Comparison of ENCODE assay signal across 24 cellular contexts in the genomic region with DNA sequence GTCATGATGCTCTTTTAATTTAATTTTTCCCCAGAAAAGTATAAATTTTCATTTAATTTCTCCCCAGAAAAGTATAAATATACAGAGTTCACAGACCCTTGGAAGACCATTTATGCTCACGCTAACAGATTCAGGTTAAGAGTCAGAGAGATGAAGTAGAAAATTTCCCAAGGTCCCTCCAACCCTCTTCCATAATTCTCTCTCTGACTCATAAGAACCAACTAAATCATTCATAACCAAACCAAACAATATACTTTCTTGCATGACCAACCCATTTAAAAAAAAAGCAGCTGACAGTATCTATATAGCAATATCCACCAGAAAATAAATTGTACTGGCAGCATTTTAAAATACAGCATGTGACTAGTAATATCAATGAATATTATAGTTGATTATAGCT. TPM values are rescaled to one million over a fixed set of nuclear protein-coding genes. Genes with fewer than 3 reads are reported as not detected.
A peak's percentile ranks its signal among the peaks of the same experiment; 100 is the strongest.
DNase-seq lines count a peak whose midpoint lies in the region; ATAC-seq, FAIRE-seq and TF ChIP-seq lines count a peak whose summit lies in the region.
"Had no signal": no experiment of that assay in that cellular context is flagged by ENCODE, and none has a peak within 500 bp of the region (broad histone marks: within the 10 kb centered on the region; RNA-seq: fewer than 3 reads in every experiment).

No MANE protein-coding gene starts in this region.

- H3K79me2 ChIP-seq in Loucy (ENCODE audit: insufficient read depth, low read length) (peaks cover 77% of the 10 kb centered on the region), GM12878 (ENCODE audit: control insufficient read depth, insufficient read depth, low read length) (peaks cover 36% of the 10 kb centered on the region)

- CTCF ChIA-PET in A549 (lab: Yijun Ruan, JAX), result interaction anchor here (1.1 kb wide), 1 partner anchor 19 kb away, joined by 3 read pairs; no protein-coding TSS in a partner anchor
- CTCF ChIA-PET in GM12878 (lab: Yijun Ruan, JAX), result interaction anchor here (0.5 to 1.6 kb wide), 5 partner anchors 16 to 761 kb away, joined by 3 to 6 read pairs (median 3); no protein-coding TSS in a partner anchor

- TF ChIP-seq POLR2A in A549 (IDR thresholded peaks at IDR 0.05; ENCODE audit: low read length), result no peak
- TF ChIP-seq POLR2A in GM12878 (IDR thresholded peaks at IDR 0.05; ENCODE audit: low read depth, low read length), result no peak

- ATAC-seq in A549 (no peak), GM12878 (no peak), left cardiac atrium (no peak), HG03175 (IDR thresholded peaks at IDR 0.05; ENCODE audit: unreplicated experiment) (no peak)
- ATAC-seq: HCT116, K562, Right ventricle myocardium inferior, T-cell had no signal

- WGBS in A549 (ENCODE audit: missing lambda C conversion rate), result 76% methylated on average over 1 of the region's 1 CpG
- 100% methylated on average over 1 of the region's 1 CpG for WGBS in GM12878 (ENCODE audit: insufficient coverage, insufficient replicate concordance, low lambda C conversion rate, missing lambda C conversion rate)

- no peak for TF ChIP-seq CTCF in A549 (IDR thresholded peaks at IDR 0.05)
- no peak for TF ChIP-seq CTCF in Loucy (conservative IDR thresholded peaks at IDR 0.05; ENCODE audit: low read length)
- no peak for TF ChIP-seq CTCF in GM12878 (IDR thresholded peaks at IDR 0.05 in 2 of 3, conservative IDR thresholded peaks at IDR 0.05 in 1 of 3; ENCODE audit: control insufficient read depth in 2 of 3, extremely low read depth in 1 of 3, insufficient read depth in 1 of 3, low read depth in 3 of 3, low read length in 3 of 3)

- H3K9ac ChIP-seq in Loucy (ENCODE audit: low read depth, low read length, poor library complexity, severe bottlenecking) (no peak overlapping the region), GM12878 (ENCODE audit: control insufficient read depth, insufficient read depth, low read length) (no peak overlapping the region)
- H3K9ac ChIP-seq: BLaER1 treated with 17β-estradiol and CSF1 and Interleukin-3, amounts not matched to agents 10 nM and 100 nM had no signal

- peaks cover 65% of the 10 kb centered on the region for H4K20me1 ChIP-seq in Loucy (ENCODE audit: insufficient read depth, low read length, poor library complexity, severe bottlenecking)
- H4K20me1 ChIP-seq in GM12878 (ENCODE audit: control insufficient read depth, insufficient read depth), result no peaks in the 10 kb centered on the region

- intact Hi-C loops in GM12878 (cut with micrococcal nuclease; ENCODE audit: unreplicated experiment), result no loop called here
- intact Hi-C loops in left cardiac atrium (cut with DNase I), result no loop called here

- H3K4me2 ChIP-seq in A549 (peak overlapping the region; percentile 21; the same call in 1 of the 3 replicates), Loucy (ENCODE audit: low read depth, low read length, poor library complexity, severe bottlenecking) (peak overlapping the region; percentile 94), GM12878 (ENCODE audit: control insufficient read depth, insufficient read depth) (peak overlapping the region; percentile 30; the same call in 1 of the 2 replicates)

- no peaks in the 10 kb centered on the region for H3K36me3 ChIP-seq in Loucy (ENCODE audit: insufficient read depth, low read length)
- no peaks in the 10 kb centered on the region for H3K36me3 ChIP-seq in GM12878 (ENCODE audit: control insufficient read depth in 2 of 2, insufficient read depth in 2 of 2, low read length in 1 of 2)

- POLR2A ChIA-PET in A549 (lab: Yijun Ruan, JAX), result no interaction called here
- POLR2A ChIA-PET in GM12878 (lab: Charles Lee), result interaction anchor here (0.7 kb wide), 2 partner anchors 19 to 209 kb away, joined by 3 read pairs; no protein-coding TSS in a partner anchor

- RAD21 ChIA-PET in GM12878 (lab: Charles Lee; ENCODE audit: unreplicated experiment), result interaction anchor here (0.8 to 1.2 kb wide), 2 partner anchors 18 to 66 kb away, joined by 3 to 4 read pairs; no protein-coding TSS in a partner anchor

- no peaks in the 10 kb centered on the region for H3K9me3 ChIP-seq in A549
- no peaks in the 10 kb centered on the region for H3K9me3 ChIP-seq in Loucy (ENCODE audit: insufficient read depth, low read depth, low read length)
- no peaks in the 10 kb centered on the region for H3K9me3 ChIP-seq in GM12878 (replicated peaks; ENCODE audit: control insufficient read depth, insufficient read depth, low read length)
- H3K9me3 ChIP-seq: BLaER1 treated with 17β-estradiol and CSF1 and Interleukin-3, amounts not matched to agents 10 nM and 100 nM; SJSA1 had no signal

- no TSS peak for BruUV-seq in GM12878 (replicated peaks; lab: Mats Ljungman, UMichigan)

- no peak for TF ChIP-seq RAD21 in A549 (conservative IDR thresholded peaks at IDR 0.05 in 1 of 2, IDR thresholded peaks at IDR 0.05 in 1 of 2)
- TF ChIP-seq RAD21 in GM12878 (IDR thresholded peaks at IDR 0.05; ENCODE audit: insufficient read depth, low read depth, low read length), result no peak

- H3K4me3 ChIP-seq in A549 (no peak overlapping the region), Loucy (ENCODE audit: low read length, poor library complexity, severe bottlenecking) (peak overlapping the region; percentile 90), GM12878 (no peak overlapping the region)
- H3K4me3 ChIP-seq: BLaER1 treated with 17β-estradiol and CSF1 and Interleukin-3, amounts not matched to agents 10 nM and 100 nM; K562; SJSA1 had no signal

- SMC1A ChIA-PET in GM12878 (lab: Charles Lee; ENCODE audit: uncharacterized antibody, unreplicated experiment), result interaction anchor here (0.7 to 4.8 kb wide), 6 partner anchors 10 to 294 kb away, joined by 3 to 30 read pairs (median 4); no protein-coding TSS in a partner anchor

- H3K9me2 ChIP-seq in Loucy (replicated peaks; ENCODE audit: low read depth, low read length), result no peaks in the 10 kb centered on the region

- H3F3A ChIP-seq in Loucy (ENCODE audit: low read depth), result no peaks in the 10 kb centered on the region

- H3K27me3 ChIP-seq in Loucy (ENCODE audit: insufficient read depth, low read length, poor library complexity, severe bottlenecking), result no peaks in the 10 kb centered on the region
- no peaks in the 10 kb centered on the region for H3K27me3 ChIP-seq in GM12878 (replicated peaks in 1 of 2; ENCODE audit: control insufficient read depth in 2 of 2, insufficient read depth in 2 of 2, low read length in 1 of 2)
- H3K27me3 ChIP-seq: BLaER1 treated with 17β-estradiol and CSF1 and Interleukin-3, amounts not matched to agents 10 nM and 100 nM; SJSA1 had no signal

- TF ChIP-seq EP300 in A549 (IDR thresholded peaks at IDR 0.05), result no peak
- TF ChIP-seq EP300 in GM12878 (IDR thresholded peaks at IDR 0.05; ENCODE audit: borderline replicate concordance in 1 of 2, control insufficient read depth in 1 of 2, low read depth in 2 of 2, low read length in 2 of 2), result no peak

- H2AFZ ChIP-seq in Loucy (ENCODE audit: low read length) (no peak overlapping the region), GM12878 (ENCODE audit: control insufficient read depth, low read depth, low read length) (no peak overlapping the region)

- in situ Hi-C loops in GM12878 (cut with MboI), result no loop called here

- H3K27ac ChIP-seq in A549, result no peak overlapping the region
- H3K27ac ChIP-seq in GM12878 (ENCODE audit: control insufficient read depth, insufficient read depth), result no peak overlapping the region
- H3K27ac ChIP-seq: BLaER1 treated with 17β-estradiol and CSF1 and Interleukin-3, amounts not matched to agents 10 nM and 100 nM; SJSA1 had no signal

- FAIRE-seq in A549 (lab: Jason Lieb, UNC) (no peak), GM12878 (lab: Jason Lieb, UNC) (no peak)
- FAIRE-seq: K562 had no signal

- H3K4me1 ChIP-seq in A549 (peaks cover 20% of the 10 kb centered on the region), Loucy (ENCODE audit: insufficient read depth, low read length, poor library complexity, severe bottlenecking) (peaks cover 24% of the 10 kb centered on the region), GM12878 (ENCODE audit: control insufficient read depth, insufficient read depth, low read length) (no peaks in the 10 kb centered on the region; the same call in 1 of the 2 replicates)

- DNase-seq in A549 (ENCODE audit: low read depth in 1 of 2, low spot score in 1 of 2) (no peak), GM12878 (ENCODE audit: low read depth, low spot score) (no peak), iris pigment epithelial cell (ENCODE audit: low read depth) (peak; percentile 16), left cardiac atrium (no peak)
- no peak for DNase-seq in stimulated activated CD4-positive, alpha-beta T cell treated with anti-CD3 and anti-CD28 coated beads, Interleukin-4, amount 100 ng/mL, for 4 hours
- DNase-seq: AML-193; CD4-positive, alpha-beta T cell; DMS53; GDM1; MM.1S; NCI-H1105; NCI-H1436 treated with DMSO at 0.1 percent for 48 hours; NCI-H1930; NCI-H2107; NCI-H524; NCI-H774; T-cell had no signal

TF ChIP-seq in A549, 52 proteins besides CTCF, POLR2A, EP300 and RAD21 (continues in another document):
- no peak for TF ChIP-seq HDAC2 (IDR thresholded peaks at IDR 0.05)
- TF ChIP-seq KDM1A (IDR thresholded peaks at IDR 0.05; ENCODE audit: low read depth), result no peak

TF ChIP-seq in GM12878, 131 proteins besides CTCF, POLR2A, EP300 and RAD21 (continues in another document):
- peak; percentile 60 for TF ChIP-seq JUNB (IDR thresholded peaks at IDR 0.05)

RNA-seq across cellular contexts. Expression of a gene that starts 3.9 kb away (rescaled TPM):
- 8.3 and 11.2 TPM in 2 replicates for polyA plus RNA-seq in A549 (2011; rRNA removed)
- 2.1 and 2.2 TPM in 2 replicates for polyA plus RNA-seq in A549 (2012; cell fraction: cytosol; rRNA removed)
- polyA plus RNA-seq in A549 (2012; cell fraction: nucleus; rRNA removed), result 0.80 and 1.2 TPM in 2 replicates
- polyA plus RNA-seq in A549 (2017; fragmentation: RNase III; extraction: RNeasy Plus Mini Kit Qiagen cat#74134 plus additional on column Dnase treatment), result 8.1 to 9.8 TPM (median 9.7 TPM) in 3 replicates
- 7.9 and 11.7 TPM in 2 replicates for polyA minus RNA-seq in A549 (2011; rRNA and poly(A)+ RNA removed)
- total RNA-seq in GM12878 (2013; cell fraction: nucleolus; rRNA removed), result 26.4 and 28.4 TPM in 2 replicates
- total RNA-seq in GM12878 (2014; rRNA removed), result 6.0 and 6.5 TPM in 2 replicates
- total RNA-seq in GM12878 (2014; rRNA removed; fragmentation: Illumina TruSeq; extraction: Trizol), result 13.1 and 15.1 TPM in 2 replicates
- total RNA-seq in GM12878 (2021), result 9.1 and 9.9 TPM in 2 replicates
- 2.8 TPM for polyA plus RNA-seq in GM12878 (2011; ENCODE audit: low read depth)
- 8.1 and 12.9 TPM in 2 replicates for polyA plus RNA-seq in GM12878 (2011; rRNA removed)
- 2.6 and 3.5 TPM in 2 replicates for polyA plus RNA-seq in GM12878 (2011; cell fraction: cytosol; rRNA removed)
- polyA plus RNA-seq in GM12878 (2011; cell fraction: nucleus; rRNA removed), result 2.7 and 6.5 TPM in 2 replicates
- polyA plus RNA-seq in GM12878 (2012), result 3.5 and 4.5 TPM in 2 replicates
- polyA plus RNA-seq in GM12878 (2014; fragmentation: Illumina TruSeq; extraction: Trizol), result 10.1 and 12.3 TPM in 2 replicates
- 1 to 10 TPM; 4.5 to 5.1 TPM for polyA plus RNA-seq in GM12878 (2014; fragmentation: Nextera tagmentation; extraction: Ambion mirVana)
- 5.1 and 6.2 TPM in 2 replicates for polyA plus RNA-seq in GM12878 (2014; rRNA removed)
- 10 to 100 TPM; 11.7 to 12.5 TPM for polyA plus RNA-seq in GM12878 (2016; fragmentation: Nextera tagmentation; extraction: Ambion mirVana)
- 20.2 and 25.2 TPM in 2 replicates for polyA minus RNA-seq in GM12878 (2011; rRNA and poly(A)+ RNA removed)
- 8.8 and 11.1 TPM in 2 replicates for polyA minus RNA-seq in GM12878 (2011; cell fraction: cytosol; rRNA and poly(A)+ RNA removed)
- 9.3 and 16.3 TPM in 2 replicates for polyA minus RNA-seq in GM12878 (2011; cell fraction: nucleus; rRNA and poly(A)+ RNA removed)
- 10 to 100 TPM; 10.6 to 11.8 TPM for total RNA-seq in left cardiac atrium

Comparison
In these comparisons a context has a peak if more than half of its experiments do, and no peak if none do; other contexts are left out.
1. H3K4me2 ChIP-seq: peak in every context shown above with its lines; median percentile 94 in Loucy; 30 in GM12878; 21 in A549.